ENCODE assay signal across 8 cellular contexts in genomic region chrX:109537324-109537665, GRCh38. TPM values are rescaled to one million over a fixed set of nuclear protein-coding genes. Genes with fewer than 3 reads are reported as not detected.
DNase-seq lines count a peak whose midpoint lies in the region; ATAC-seq and TF ChIP-seq lines count a peak whose summit lies in the region.

No MANE protein-coding gene starts in this region.

- peaks cover 6% of the 10 kb centered on the region for H3K4me1 Mint-ChIP-seq in brain

- H3K9me3 Mint-ChIP-seq in brain: peaks cover 0 to 5% (median 0%) of the 10 kb centered on the region in 5 experiments

- no peaks in the 10 kb centered on the region for H3F3A ChIP-seq in Loucy (ENCODE audit: low read depth)

- no peaks in the 10 kb centered on the region for H4K20me1 ChIP-seq in Loucy (ENCODE audit: insufficient read depth, low read length, poor library complexity, severe bottlenecking)

- no peaks in the 10 kb centered on the region for H3K79me2 ChIP-seq in Loucy (ENCODE audit: insufficient read depth, low read length)

- H3K27me3 Mint-ChIP-seq in brain: peaks cover under 1% of the 10 kb centered on the region

- peak overlapping the region; percentile 72 for H3K4me3 ChIP-seq in GM06990 (replicated peaks; ENCODE audit: low read depth, low read length)
- H3K4me3 ChIP-seq in Loucy (ENCODE audit: low read length, poor library complexity, severe bottlenecking): peak overlapping the region; percentile 90
- peak overlapping the region; percentile 62 for H3K4me3 ChIP-seq in kidney epithelial cell (ENCODE audit: low read depth, low read length)
- H3K4me3 ChIP-seq in subcutaneous abdominal adipose tissue (ENCODE audit: low read depth in 1 of 5, low read length in 5 of 5): peak overlapping the region; percentile 50 to 81 (median 72)

- H3K27ac Mint-ChIP-seq in brain: peak overlapping the region; percentile 98 to 100 (median 99)

- H3K4me2 ChIP-seq in Loucy (ENCODE audit: low read depth, low read length, poor library complexity, severe bottlenecking): peak overlapping the region; percentile 81

- DNase-seq in GM06990 (ENCODE audit: extremely low read depth, insufficient read length): no peak
- peak; percentile 26 for DNase-seq in kidney epithelial cell (ENCODE audit: low read depth)
- no peak for DNase-seq in stimulated activated naive CD4-positive, alpha-beta T cell treated with Interleukin-2 at 50 U/mL for 16 hours (lab: John Stamatoyannopoulos, UW)
- DNase-seq in NCI-H2107 (lab: John Stamatoyannopoulos, UW): no peak

- TF ChIP-seq CTCF in GM06990 (IDR thresholded peaks at IDR 0.05; ENCODE audit: insufficient read depth, low read length, poor library complexity, severe bottlenecking) (no peak), Loucy (conservative IDR thresholded peaks at IDR 0.05; ENCODE audit: low read length) (no peak), brain (conservative IDR thresholded peaks at IDR 0.05) (no peak), kidney epithelial cell (IDR thresholded peaks at IDR 0.05; ENCODE audit: insufficient read depth, low read length, poor library complexity, severe bottlenecking) (no peak)

- H3K27me3 ChIP-seq in GM06990 (replicated peaks; ENCODE audit: control insufficient read depth, insufficient read depth, low read length) (no peaks in the 10 kb centered on the region), Loucy (ENCODE audit: insufficient read depth, low read length, poor library complexity, severe bottlenecking) (no peaks in the 10 kb centered on the region), kidney epithelial cell (ENCODE audit: control insufficient read depth, insufficient read depth, low read length) (no peaks in the 10 kb centered on the region), subcutaneous abdominal adipose tissue (ENCODE audit: control insufficient read depth in 5 of 5, insufficient read depth in 4 of 5, low read length in 5 of 5) (peaks cover 0 to 10% (median 0%) of the 10 kb centered on the region in 5 donors)

- H3K36me3 ChIP-seq in GM06990 (ENCODE audit: control insufficient read depth, insufficient read depth, low read length): no peaks in the 10 kb centered on the region
- H3K36me3 ChIP-seq in Loucy (ENCODE audit: insufficient read depth, low read length): no peaks in the 10 kb centered on the region
- no peaks in the 10 kb centered on the region for H3K36me3 ChIP-seq in kidney epithelial cell (ENCODE audit: control insufficient read depth, insufficient read depth, low read length)
- H3K36me3 ChIP-seq in subcutaneous abdominal adipose tissue (ENCODE audit: control insufficient read depth in 5 of 5, insufficient read depth in 5 of 5, low read length in 5 of 5): no peaks in the 10 kb centered on the region

- H3K4me3 Mint-ChIP-seq in brain: peak overlapping the region; percentile 94 to 98 (median 97)

- peak overlapping the region; percentile 97 for H2AFZ ChIP-seq in Loucy (ENCODE audit: low read length)

- H3K9me3 ChIP-seq in Loucy (ENCODE audit: insufficient read depth, low read depth, low read length) (no peaks in the 10 kb centered on the region), subcutaneous abdominal adipose tissue (ENCODE audit: control insufficient read depth in 5 of 5, low read length in 5 of 5) (peaks cover 0 to 3% (median 0%) of the 10 kb centered on the region in 5 donors)

- H3K4me1 ChIP-seq in Loucy (ENCODE audit: insufficient read depth, low read length, poor library complexity, severe bottlenecking) (no peaks in the 10 kb centered on the region), subcutaneous abdominal adipose tissue (ENCODE audit: control insufficient read depth in 5 of 5, insufficient read depth in 5 of 5, low read length in 5 of 5) (peaks cover 0 to 7% (median 4%) of the 10 kb centered on the region in 5 donors)

- H3K9me2 ChIP-seq in Loucy (replicated peaks; ENCODE audit: low read depth, low read length): no peaks in the 10 kb centered on the region

- no peaks in the 10 kb centered on the region for H3K36me3 Mint-ChIP-seq in brain

- peak overlapping the region; percentile 96 for H3K27ac ChIP-seq in subcutaneous abdominal adipose tissue (ENCODE audit: low read depth, low read length)

- ATAC-seq in GM21786 (IDR thresholded peaks at IDR 0.05; ENCODE audit: unreplicated experiment): no peak

- H3K9ac ChIP-seq in Loucy (ENCODE audit: low read depth, low read length, poor library complexity, severe bottlenecking): peak overlapping the region; percentile 82
- peak overlapping the region; percentile 47 to 90 (median 88) for H3K9ac ChIP-seq in subcutaneous abdominal adipose tissue (ENCODE audit: low read length in 5 of 5)

RNA-seq across cellular contexts. Expression of gene NXT2, which starts 0.7 kb away (rescaled TPM):
- polyA plus RNA-seq in brain (ENCODE audit: insufficient read depth, low read depth, low replicate concordance): 3.1 TPM
- total RNA-seq in kidney epithelial cell: 7.6 and 7.9 TPM in 2 replicates

RNA-seq across cellular contexts. Expression of gene GUCY2F, which starts 55.4 kb away (rescaled TPM):
- not detected for polyA plus RNA-seq in brain (ENCODE audit: insufficient read depth, low read depth, low replicate concordance)
- not detected in 2 replicates for total RNA-seq in kidney epithelial cell
